ENCODE assay signal across 9 cellular contexts in the genomic region with DNA sequence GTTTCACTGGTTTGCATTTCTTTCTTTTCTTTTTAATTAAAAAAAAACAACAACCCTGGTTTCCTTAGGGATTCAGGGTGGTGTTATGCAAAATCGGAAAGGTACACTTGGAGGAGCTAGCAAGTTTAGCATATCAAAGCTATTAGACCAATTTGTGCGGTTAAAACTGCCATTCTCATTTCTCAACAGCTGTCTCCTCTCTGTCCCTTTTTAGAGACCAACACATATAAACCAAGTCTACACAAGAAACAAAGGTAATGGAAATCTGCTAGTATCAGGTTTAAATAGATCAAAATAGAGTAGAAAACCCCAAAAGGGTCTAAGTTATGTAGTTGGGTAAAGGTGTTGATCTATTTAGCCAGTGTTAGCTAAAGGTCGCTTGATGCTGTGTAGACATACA. TPM values are rescaled to one million over a fixed set of nuclear protein-coding genes. Genes with fewer than 3 reads are reported as not detected.
DNase-seq lines count a peak whose midpoint lies in the region; ATAC-seq and TF ChIP-seq lines count a peak whose summit lies in the region.
"Had no signal": no experiment of that assay in that cellular context is flagged by ENCODE, and none has a peak within 500 bp of the region (broad histone marks: within the 10 kb centered on the region; RNA-seq: fewer than 3 reads in every experiment).

No MANE protein-coding gene starts in this region.

- peak overlapping the region; percentile 35 for H3K4me3 ChIP-seq in HL-60 (replicated peaks; ENCODE audit: insufficient read depth, low read length)

- CTCF ChIA-PET in activated CD4-positive, alpha-beta memory T cell treated with anti-CD3 and anti-CD28 coated beads for 36 hours (lab: Charles Lee), result interaction anchor here (0.6 to 5.2 kb wide), 12 partner anchors 9 to 531 kb away, joined by 3 to 59 read pairs (median 6); no protein-coding TSS in a partner anchor

- H3K36me3 Mint-ChIP-seq in activated CD4-positive, alpha-beta memory T cell treated with anti-CD3 and anti-CD28 coated beads for 36 hours, result no peaks in the 10 kb centered on the region

- no peak for TF ChIP-seq CTCF in HL-60 (IDR thresholded peaks at IDR 0.05; ENCODE audit: insufficient read depth, low read length)

- H3K27ac ChIP-seq in HL-60 (replicated peaks) (peak overlapping the region; percentile 82), angular gyrus (ENCODE audit: low read depth, low read length) (peak overlapping the region; percentile 92), substantia nigra (ENCODE audit: low read depth, low read length, poor library complexity, severe bottlenecking) (peak overlapping the region; percentile 79)

- peaks cover 42% of the 10 kb centered on the region for H3K4me1 Mint-ChIP-seq in activated CD4-positive, alpha-beta memory T cell treated with anti-CD3 and anti-CD28 coated beads for 36 hours (ENCODE audit: low read depth)

- no peaks in the 10 kb centered on the region for H3K27me3 ChIP-seq in HL-60 (ENCODE audit: insufficient read depth, poor library complexity, severe bottlenecking)

- POLR2A ChIA-PET in activated CD4-positive, alpha-beta memory T cell treated with anti-CD3 and anti-CD28 coated beads for 36 hours (lab: Charles Lee), result interaction anchor here (0.9 to 2.4 kb wide), 2 partner anchors 22 to 75 kb away, joined by 6 to 17 read pairs; no protein-coding TSS in a partner anchor

- DNase-seq in HL-60 (ENCODE audit: low read depth in 1 of 2, low spot score in 1 of 2) (peak in 1 of 2 experiments; percentile 21), kidney glomerular epithelial cell (lab: John Stamatoyannopoulos, UW) (peak; percentile 63), substantia nigra (lab: John Stamatoyannopoulos, UW) (no peak), mesenteric fat pad (ENCODE audit: low spot score) (no peak), T-helper 9 cell (no peak)
- DNase-seq in activated CD4-positive, alpha-beta memory T cell treated with anti-CD3 and anti-CD28 coated beads for 36 hours, result no peak

- no peak overlapping the region for H3K4me3 Mint-ChIP-seq in activated CD4-positive, alpha-beta memory T cell treated with anti-CD3 and anti-CD28 coated beads for 36 hours

- ATAC-seq in HG03457 (IDR thresholded peaks at IDR 0.05; ENCODE audit: unreplicated experiment), result no peak

- intact Hi-C loops in activated CD4-positive, alpha-beta memory T cell treated with anti-CD3 and anti-CD28 coated beads for 36 hours (cut with micrococcal nuclease), result loop anchor here (5.0 to 10.0 kb wide), 2 partner anchors 530 to 972 kb away; no protein-coding TSS in a partner anchor

- no peak overlapping the region for H3K27ac Mint-ChIP-seq in activated CD4-positive, alpha-beta memory T cell treated with anti-CD3 and anti-CD28 coated beads for 36 hours
- H3K27ac Mint-ChIP-seq: activated naive CD4-positive, alpha-beta T cell treated with anti-CD3 and anti-CD28 coated beads, Interleukin-2, amount 50 U/mL, for 72 hours had no signal

- no peaks in the 10 kb centered on the region for H3K27me3 Mint-ChIP-seq in activated CD4-positive, alpha-beta memory T cell treated with anti-CD3 and anti-CD28 coated beads for 36 hours

- H3K9me3 Mint-ChIP-seq in activated CD4-positive, alpha-beta memory T cell treated with anti-CD3 and anti-CD28 coated beads for 36 hours, result no peaks in the 10 kb centered on the region

RNA-seq across cellular contexts. Expression of a gene that starts 1.7 kb away (rescaled TPM):
- total RNA-seq in activated CD4-positive, alpha-beta memory T cell treated with anti-CD3 and anti-CD28 coated beads for 36 hours, result 10 to 100 TPM; 13.9 to 15.5 TPM
- 19.5 TPM for total RNA-seq in mesenteric fat pad
